In genomic region chr1:29890201-29890959, GRCh38 we compare ENCODE assay signal across 27 cellular contexts.
"Had no signal": no experiment of that assay in that cellular context is flagged by ENCODE, and none has a peak within 500 bp of the region (broad histone marks: within the 10 kb centered on the region; RNA-seq: fewer than 3 reads in every experiment).

No MANE protein-coding gene starts in this region.

- ATAC-seq: left cardiac atrium; left lung; lower lobe of right lung; natural killer cell; right lobe of liver; stimulated activated memory B cell treated with anti-CD40 and anti-IgM and Interleukin-4, amounts not matched to agents 10 μg/mL and 1 μg/mL and 100 μg/mL, for 72 hours; stimulated activated naive CD8-positive, alpha-beta T cell treated with anti-CD3 and anti-CD28 coated beads, Interleukin-15, Interleukin-2, amounts not matched to agents 100 U/mL and 50 U/mL, for 24 hours; upper lobe of right lung had no signal

- H3K27me3 ChIP-seq: ovary, right atrium auricular region, right lobe of liver, upper lobe of right lung had no signal

- H3K4me1 Mint-ChIP-seq: mesothelial cell of epicardium; naive B cell; natural killer cell; stimulated activated memory B cell treated with anti-CD40 and anti-IgM and Interleukin-4, amounts not matched to agents 10 μg/mL and 1 μg/mL and 100 μg/mL, for 72 hours had no signal

- H3K27ac Mint-ChIP-seq: mesothelial cell of epicardium; naive B cell; natural killer cell; nephron progenitor cell; progenitor cell of endocrine pancreas; stimulated activated memory B cell treated with anti-CD40 and anti-IgM and Interleukin-4, amounts not matched to agents 10 μg/mL and 1 μg/mL and 100 μg/mL, for 72 hours had no signal

- H3K36me3 ChIP-seq: left lung, lower lobe of right lung, ovary, right atrium auricular region, right lobe of liver, stomach, thoracic aorta, tibial artery, upper lobe of right lung had no signal

- H3K27ac ChIP-seq: left lung, lower lobe of right lung, ovary, right atrium auricular region, right lobe of liver, stomach, thoracic aorta, tibial artery, upper lobe of right lung had no signal

- H3K4me2 ChIP-seq: smooth muscle cell had no signal

- H3K9me3 ChIP-seq: left lung, lower lobe of right lung, ovary, right atrium auricular region, right lobe of liver, stomach, thoracic aorta, tibial artery, upper lobe of right lung had no signal

- H3K4me3 Mint-ChIP-seq: mesothelial cell of epicardium; naive B cell; natural killer cell; nephron progenitor cell; stimulated activated memory B cell treated with anti-CD40 and anti-IgM and Interleukin-4, amounts not matched to agents 10 μg/mL and 1 μg/mL and 100 μg/mL, for 72 hours had no signal

- H3K9me3 Mint-ChIP-seq: mesothelial cell of epicardium; naive B cell; natural killer cell; nephron progenitor cell; stimulated activated memory B cell treated with anti-CD40 and anti-IgM and Interleukin-4, amounts not matched to agents 10 μg/mL and 1 μg/mL and 100 μg/mL, for 72 hours had no signal

- H3K4me3 ChIP-seq: left lung, lower lobe of right lung, ovary, right atrium auricular region, right lobe of liver, smooth muscle cell, stomach, thoracic aorta, tibial artery, upper lobe of right lung had no signal

- H3K36me3 Mint-ChIP-seq: mesothelial cell of epicardium; naive B cell; natural killer cell; stimulated activated memory B cell treated with anti-CD40 and anti-IgM and Interleukin-4, amounts not matched to agents 10 μg/mL and 1 μg/mL and 100 μg/mL, for 72 hours had no signal

- DNase-seq: hypothalamus; kidney glomerular epithelial cell; left cardiac atrium; left lung; lower lobe of right lung; mammary epithelial cell; mesenchymal stem cell; naive B cell; natural killer cell; nephron progenitor cell; ovary; right lobe of liver; stimulated activated CD4-positive, alpha-beta T cell treated with anti-CD3 and anti-CD28 coated beads, Interleukin-1b, Interleukin-23, amount 100 ng/mL, for 48 hours; stimulated activated CD4-positive, alpha-beta T cell treated with anti-CD3 and anti-CD28 coated beads, Interleukin-2, amount 100 ng/mL, for 48 hours; stimulated activated CD4-positive, alpha-beta T cell treated with anti-CD3 and anti-CD28 coated beads, Interleukin-4, amount 100 ng/mL, for 4 hours; stimulated activated CD8-positive, alpha-beta memory T cell treated with anti-CD3 and anti-CD28 coated beads, Interleukin-4, amount 100 ng/mL, for 48 hours; stimulated activated naive CD8-positive, alpha-beta T cell treated with anti-CD3 and anti-CD28 coated beads, Interleukin-15, Interleukin-2, amounts not matched to agents 100 U/mL and 50 U/mL, for 24 hours; stomach; tibial artery; trophoblast cell; upper lobe of right lung had no signal

- H3K4me1 ChIP-seq: left lung, lower lobe of right lung, right atrium auricular region, right lobe of liver, stomach, tibial artery, upper lobe of right lung had no signal
